ENCODE assay signal across 9 cellular contexts in the genomic region with DNA sequence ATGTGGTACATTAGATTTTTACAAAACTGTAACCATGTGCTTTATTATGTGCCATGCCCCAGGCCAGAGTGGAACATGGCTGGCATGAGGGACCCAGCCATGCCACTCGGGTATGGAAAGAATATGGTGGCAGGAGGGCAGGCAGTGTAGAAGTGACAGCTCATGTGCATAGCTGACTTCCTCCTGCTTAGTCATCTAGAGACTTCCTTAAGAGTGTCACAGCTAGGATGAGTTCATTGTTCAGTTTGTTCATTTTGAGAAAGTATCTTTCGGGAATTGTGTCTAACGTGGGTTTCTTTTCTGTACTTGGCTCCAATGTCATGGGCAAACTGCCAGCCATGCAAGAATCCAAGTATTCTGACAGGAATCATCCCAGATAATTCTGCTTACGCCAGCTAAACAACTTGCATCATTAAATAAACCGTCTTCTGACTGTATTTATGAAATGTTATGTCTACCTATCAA.
DNase-seq lines count a peak whose midpoint lies in the region; FAIRE-seq and TF ChIP-seq lines count a peak whose summit lies in the region.
"Had no signal": no experiment of that assay in that cellular context is flagged by ENCODE, and none has a peak within 500 bp of the region (broad histone marks: within the 10 kb centered on the region; RNA-seq: fewer than 3 reads in every experiment).

No MANE protein-coding gene starts in this region.

- CTCF ChIA-PET in activated naive CD4-positive, alpha-beta T cell treated with anti-CD3 and anti-CD28 coated beads, Interleukin-2, amount 10 ng/mL, durations not matched to agents 7 days and 5 days (lab: Charles Lee), result interaction anchor here (0.7 to 1.6 kb wide), 2 partner anchors 36 to 75 kb away, joined by 3 to 4 read pairs; no protein-coding TSS in a partner anchor
- CTCF ChIA-PET in endothelial cell of umbilical vein (lab: Charles Lee), result interaction anchor here (0.7 to 7.5 kb wide), 7 partner anchors 11 to 770 kb away, joined by 3 to 35 read pairs (median 4); no protein-coding TSS in a partner anchor

- H3K36me3 ChIP-seq in OCI-LY3 (replicated peaks; ENCODE audit: low read depth, low read length), result no peaks in the 10 kb centered on the region
- H3K36me3 ChIP-seq in endothelial cell of umbilical vein (ENCODE audit: control insufficient read depth in 2 of 2, extremely low read depth in 1 of 2, insufficient read depth in 2 of 2, low read length in 2 of 2), result peaks cover 6 to 26% of the 10 kb centered on the region in 2 experiments
- H3K36me3 ChIP-seq in parathyroid adenoma (ENCODE audit: control insufficient read depth, insufficient read depth, low read length), result no peaks in the 10 kb centered on the region
- no peaks in the 10 kb centered on the region for H3K36me3 ChIP-seq in neural progenitor cell

- BruUV-seq in endothelial cell of umbilical vein (replicated peaks; lab: Mats Ljungman, UMichigan), result no TSS peak

- DNase-seq in activated naive CD4-positive, alpha-beta T cell treated with Interleukin-2 at 50 U/mL for 16 hours, result peak; percentile 44
- DNase-seq in activated naive CD4-positive, alpha-beta T cell treated with anti-CD3 and anti-CD28 coated beads, Interleukin-2, amount 10 ng/mL, durations not matched to agents 7 days and 5 days, result no peak
- DNase-seq in endothelial cell of umbilical vein (ENCODE audit: low read depth, low spot score) (peak; percentile 51), neural progenitor cell (ENCODE audit: low spot score) (no peak), OCI-M2 (lab: John Stamatoyannopoulos, UW; ENCODE audit: unreplicated experiment) (no peak), Ammon's horn (ENCODE audit: low spot score) (no peak)

- intact Hi-C loops in endothelial cell of umbilical vein (cut with micrococcal nuclease), result loop anchor here (10.0 kb wide), 1 partner anchor 370 kb away; no protein-coding TSS in a partner anchor

- H2AFZ ChIP-seq in OCI-LY3 (ENCODE audit: low read depth, low read length) (no peak overlapping the region), endothelial cell of umbilical vein (ENCODE audit: low read depth, low read length) (no peak overlapping the region), parathyroid adenoma (no peak overlapping the region), neural progenitor cell (replicated peaks) (no peak overlapping the region)

- no peak for TF ChIP-seq POLR2A in endothelial cell of umbilical vein (IDR thresholded peaks at IDR 0.05; ENCODE audit: low read depth, low read length)

- H3K79me2 ChIP-seq in OCI-LY3 (ENCODE audit: low read length) (no peaks in the 10 kb centered on the region), endothelial cell of umbilical vein (ENCODE audit: control insufficient read depth, insufficient read depth, low read length) (peaks cover 30% of the 10 kb centered on the region), parathyroid adenoma (peaks cover 42% of the 10 kb centered on the region), neural progenitor cell (ENCODE audit: low read depth) (no peaks in the 10 kb centered on the region)

- H3F3A ChIP-seq in neural progenitor cell (ENCODE audit: low read depth), result no peaks in the 10 kb centered on the region

- H3K4me2 ChIP-seq in OCI-LY3 (ENCODE audit: low read length) (peak overlapping the region; percentile 46; the same call in 1 of the 2 replicates), endothelial cell of umbilical vein (ENCODE audit: insufficient read depth, low read length) (peak overlapping the region; percentile 53), parathyroid adenoma (ENCODE audit: low read length) (no peak overlapping the region), neural progenitor cell (no peak overlapping the region)

- H3K4me3 ChIP-seq in OCI-LY3 (ENCODE audit: low read length) (no peak overlapping the region), endothelial cell of umbilical vein (replicated peaks in 1 of 3; ENCODE audit: insufficient read depth in 1 of 3, low read depth in 1 of 3, low read length in 3 of 3) (no peak overlapping the region), parathyroid adenoma (ENCODE audit: low read depth, low read length) (no peak overlapping the region), neural progenitor cell (no peak overlapping the region)

- no peak overlapping the region for H3K4me3 Mint-ChIP-seq in activated naive CD4-positive, alpha-beta T cell treated with anti-CD3 and anti-CD28 coated beads, Interleukin-2, amount 10 ng/mL, durations not matched to agents 7 days and 5 days
- no peak overlapping the region for H3K4me3 Mint-ChIP-seq in neural progenitor cell

- POLR2A ChIA-PET in endothelial cell of umbilical vein (lab: Charles Lee), result no interaction called here

- dilution Hi-C loops in endothelial cell of umbilical vein (cut with MboI; ENCODE audit: extremely low pct_ligation_motif_present, low sequenced_read_pairs), result no loop called here

- no peaks in the 10 kb centered on the region for H3K9me1 ChIP-seq in endothelial cell of umbilical vein (replicated peaks; ENCODE audit: control insufficient read depth, extremely low read depth, insufficient read depth, low read length)

- H3K27me3 ChIP-seq in OCI-LY3 (ENCODE audit: low read depth, low read length), result no peaks in the 10 kb centered on the region
- no peaks in the 10 kb centered on the region for H3K27me3 ChIP-seq in endothelial cell of umbilical vein (ENCODE audit: control insufficient read depth in 2 of 2, insufficient read depth in 2 of 2, low read length in 2 of 2)
- H3K27me3 ChIP-seq in parathyroid adenoma (ENCODE audit: control insufficient read depth, insufficient read depth, low read length), result no peaks in the 10 kb centered on the region
- no peaks in the 10 kb centered on the region for H3K27me3 ChIP-seq in neural progenitor cell

- H3K27me3 Mint-ChIP-seq in activated naive CD4-positive, alpha-beta T cell treated with anti-CD3 and anti-CD28 coated beads, Interleukin-2, amount 10 ng/mL, durations not matched to agents 7 days and 5 days, result no peaks in the 10 kb centered on the region
- no peaks in the 10 kb centered on the region for H3K27me3 Mint-ChIP-seq in neural progenitor cell (ENCODE audit: insufficient read depth, low read depth)

- H3K27ac ChIP-seq in OCI-LY3 (ENCODE audit: low read length) (no peak overlapping the region), endothelial cell of umbilical vein (ENCODE audit: insufficient read depth, low read depth, low read length) (peak overlapping the region; percentile 29), parathyroid adenoma (peak overlapping the region; percentile 25), neural progenitor cell (no peak overlapping the region)

- peaks cover 90% of the 10 kb centered on the region for H3K36me3 Mint-ChIP-seq in activated naive CD4-positive, alpha-beta T cell treated with anti-CD3 and anti-CD28 coated beads, Interleukin-2, amount 10 ng/mL, durations not matched to agents 7 days and 5 days
- H3K36me3 Mint-ChIP-seq in neural progenitor cell, result peaks cover 28% of the 10 kb centered on the region

- peaks cover 49% of the 10 kb centered on the region for H3K4me1 Mint-ChIP-seq in activated naive CD4-positive, alpha-beta T cell treated with anti-CD3 and anti-CD28 coated beads, Interleukin-2, amount 10 ng/mL, durations not matched to agents 7 days and 5 days
- no peaks in the 10 kb centered on the region for H3K4me1 Mint-ChIP-seq in neural progenitor cell

- H3K9me3 ChIP-seq in OCI-LY3 (ENCODE audit: insufficient read depth, low read length), result no peaks in the 10 kb centered on the region
- H3K9me3 ChIP-seq in endothelial cell of umbilical vein (replicated peaks; ENCODE audit: control insufficient read depth, insufficient read depth, low read length), result no peaks in the 10 kb centered on the region
- no peaks in the 10 kb centered on the region for H3K9me3 ChIP-seq in parathyroid adenoma (ENCODE audit: control insufficient read depth, low read length)
- H3K9me3 ChIP-seq in neural progenitor cell (ENCODE audit: low read depth), result no peaks in the 10 kb centered on the region

- H3K27ac Mint-ChIP-seq in activated naive CD4-positive, alpha-beta T cell treated with anti-CD3 and anti-CD28 coated beads, Interleukin-2, amount 10 ng/mL, durations not matched to agents 7 days and 5 days, result no peak overlapping the region
- H3K27ac Mint-ChIP-seq in neural progenitor cell, result no peak overlapping the region

- no peaks in the 10 kb centered on the region for H4K20me1 ChIP-seq in OCI-LY3 (ENCODE audit: insufficient read depth, low read length)
- H4K20me1 ChIP-seq in endothelial cell of umbilical vein (replicated peaks; ENCODE audit: control insufficient read depth, extremely low read depth, insufficient read depth, low read length), result no peaks in the 10 kb centered on the region
- H4K20me1 ChIP-seq in neural progenitor cell (ENCODE audit: low read depth), result no peaks in the 10 kb centered on the region

- no peaks in the 10 kb centered on the region for H3K9me3 Mint-ChIP-seq in activated naive CD4-positive, alpha-beta T cell treated with anti-CD3 and anti-CD28 coated beads, Interleukin-2, amount 10 ng/mL, durations not matched to agents 7 days and 5 days
- no peaks in the 10 kb centered on the region for H3K9me3 Mint-ChIP-seq in neural progenitor cell

- H3K4me1 ChIP-seq in OCI-LY3 (ENCODE audit: low read length) (peaks cover 11% of the 10 kb centered on the region), endothelial cell of umbilical vein (ENCODE audit: control insufficient read depth, extremely low read depth, insufficient read depth, low read length) (peaks cover 54% of the 10 kb centered on the region), parathyroid adenoma (peaks cover 52% of the 10 kb centered on the region), neural progenitor cell (no peaks in the 10 kb centered on the region)

- no peak overlapping the region for H3K9ac ChIP-seq in OCI-LY3 (ENCODE audit: low read length)
- no peak overlapping the region for H3K9ac ChIP-seq in endothelial cell of umbilical vein (replicated peaks; ENCODE audit: extremely low read depth, insufficient read depth, low read length)
- H3K9ac ChIP-seq in parathyroid adenoma, result no peak overlapping the region
- no peak overlapping the region for H3K9ac ChIP-seq in neural progenitor cell

- FAIRE-seq in endothelial cell of umbilical vein (lab: Jason Lieb, UNC), result peak; percentile 84
- FAIRE-seq: TTC549 had no signal

- no peak for TF ChIP-seq CTCF in OCI-LY3 (IDR thresholded peaks at IDR 0.05; ENCODE audit: low read depth, low read length)
- TF ChIP-seq CTCF in endothelial cell of umbilical vein (IDR thresholded peaks at IDR 0.05; ENCODE audit: extremely low read depth in 1 of 2, insufficient read depth in 1 of 2, low read depth in 1 of 2, low read length in 2 of 2), result no peak
- no peak for TF ChIP-seq CTCF in parathyroid adenoma (IDR thresholded peaks at IDR 0.05)
- no peak for TF ChIP-seq CTCF in neural progenitor cell (IDR thresholded peaks at IDR 0.05)

TF ChIP-seq in endothelial cell of umbilical vein, 7 proteins besides CTCF, POLR2A, EP300 and RAD21 (continues in another document):
- TF ChIP-seq EZH2 (IDR thresholded peaks at IDR 0.05; ENCODE audit: borderline replicate concordance, low read depth, low read length, severe bottlenecking) (no peak), POLR2AphosphoS5 (IDR thresholded peaks at IDR 0.05; ENCODE audit: insufficient read depth, low read depth, low read length) (peak; percentile 41), FOS (IDR thresholded peaks at IDR 0.05; ENCODE audit: borderline replicate concordance, insufficient read depth, low read length) (peak; percentile 58), JUN (IDR thresholded peaks at IDR 0.05; ENCODE audit: borderline replicate concordance, insufficient read depth, insufficient read length, low read depth) (peak; percentile 24), GATA2 (IDR thresholded peaks at IDR 0.05; ENCODE audit: insufficient read depth, insufficient read length, low read depth, low read length) (no peak)

Comparison
In these comparisons a context has a peak if more than half of its experiments do, and no peak if none do; other contexts are left out.
1. DNase-seq: peak in activated naive CD4-positive, alpha-beta T cell treated with Interleukin-2 at 50 U/mL for 16 hours (single experiment) and endothelial cell of umbilical vein (single experiment); none in activated naive CD4-positive, alpha-beta T cell treated with anti-CD3 and anti-CD28 coated beads, Interleukin-2, amount 10 ng/mL, durations not matched to agents 7 days and 5 days (single experiment), neural progenitor cell (single experiment), OCI-M2 (single experiment) and Ammon's horn (single experiment).
2. H3K27ac ChIP-seq: peak in endothelial cell of umbilical vein (single experiment) and parathyroid adenoma (single experiment); none in OCI-LY3 (single experiment) and neural progenitor cell (single experiment).
3. H3K4me2 ChIP-seq: peak in OCI-LY3 (single experiment) and endothelial cell of umbilical vein (single experiment); none in parathyroid adenoma (single experiment) and neural progenitor cell (single experiment).